8 cellular contexts compared by ENCODE assay signal in the genomic region with DNA sequence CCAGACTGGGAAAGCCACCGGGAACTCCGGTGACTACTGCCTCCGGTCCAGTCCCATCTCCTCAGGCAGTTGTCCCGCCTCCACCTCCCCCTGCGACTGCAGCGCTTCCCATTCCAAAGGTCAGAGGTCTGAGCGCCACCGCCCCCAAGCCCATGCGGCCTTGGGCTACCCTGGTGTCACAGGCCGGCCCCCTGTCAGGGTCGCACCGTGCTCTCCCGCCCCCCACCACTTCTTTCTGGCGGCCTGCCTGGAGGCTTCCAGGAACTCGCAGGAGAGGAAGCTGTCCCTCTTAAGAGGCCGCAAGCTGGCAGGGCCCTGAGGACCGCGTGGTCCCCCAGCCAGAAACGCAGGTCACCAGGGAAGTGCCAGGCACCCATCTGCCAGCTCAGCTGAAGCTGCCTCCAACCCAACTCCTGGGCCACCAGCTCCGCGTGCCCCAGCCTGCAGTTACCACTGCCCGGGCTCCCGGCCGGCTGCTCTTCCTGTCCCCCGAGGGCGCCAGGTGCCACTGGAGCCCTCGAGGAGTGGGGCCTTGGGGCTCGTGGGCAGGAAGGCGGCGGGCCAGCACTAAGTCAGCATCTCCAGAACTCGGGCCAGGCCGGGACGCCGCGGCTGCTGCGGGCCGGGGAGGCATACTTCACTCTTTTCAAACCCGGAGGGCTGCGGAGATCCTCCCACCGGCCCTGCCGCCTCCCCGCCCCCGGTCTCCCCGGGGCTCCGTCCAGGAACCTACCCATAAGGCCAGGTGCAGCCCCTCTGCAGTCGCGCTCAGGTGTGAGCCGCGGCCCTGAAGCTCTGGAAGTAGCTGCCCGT.
DNase-seq lines count a peak whose midpoint lies in the region; ATAC-seq and TF ChIP-seq lines count a peak whose summit lies in the region.

No MANE protein-coding gene starts in this region.

- H3K27me3 Mint-ChIP-seq in natural killer cell (ENCODE audit: low read depth in 2 of 2), result no peaks in the 10 kb centered on the region

- peak overlapping the region in 1 of 2 donors; percentile 83 for H3K27ac Mint-ChIP-seq in natural killer cell

- DNase-seq in AG20443 (ENCODE audit: low spot score) (peak; percentile 73), NCI-H146 (lab: John Stamatoyannopoulos, UW) (peak; percentile 72), fibroblast of pulmonary artery (ENCODE audit: low read depth) (no peak), natural killer cell (peak; percentile 45)
- peak; percentile 64 to 71 for DNase-seq in activated T-cell treated with anti-CD3 and anti-CD28 coated beads, Interleukin-2, amount 50 U/mL, for 48 hours

- WGBS in urinary bladder, result 4% methylated on average over 50 of the region's 50 CpGs

- peak overlapping the region; percentile 72 for H3K4me3 Mint-ChIP-seq in natural killer cell

- intact Hi-C loops in natural killer cell (cut with micrococcal nuclease), result no loop called here

- TF ChIP-seq CTCF in fibroblast of pulmonary artery (IDR thresholded peaks at IDR 0.05; ENCODE audit: low read length, missing control alignments) (no peak), natural killer cell (IDR thresholded peaks at IDR 0.05) (no peak)

- peaks cover 3% of the 10 kb centered on the region for H3K4me1 ChIP-seq in urinary bladder (ENCODE audit: insufficient read depth)

- ATAC-seq in GM19043 (IDR thresholded peaks at IDR 0.05; ENCODE audit: low read depth, unreplicated experiment) (peak; percentile 28), natural killer cell (peak; percentile 60 to 70 (median 70)), HG03457 (IDR thresholded peaks at IDR 0.05; ENCODE audit: unreplicated experiment) (no peak)

- no peaks in the 10 kb centered on the region for H3K9me3 Mint-ChIP-seq in natural killer cell

- no peaks in the 10 kb centered on the region for H3K36me3 Mint-ChIP-seq in natural killer cell

- H3K4me3 ChIP-seq in fibroblast of pulmonary artery (replicated peaks; ENCODE audit: low read depth, low read length) (peak overlapping the region; percentile 47), urinary bladder (ENCODE audit: low read depth, low read length) (peak overlapping the region; percentile 71)

- H3K27ac ChIP-seq in urinary bladder (ENCODE audit: low read depth), result no peak overlapping the region

- H3K36me3 ChIP-seq in urinary bladder (ENCODE audit: insufficient read depth), result no peaks in the 10 kb centered on the region

- peaks cover 17 to 41% of the 10 kb centered on the region in 2 donors for H3K4me1 Mint-ChIP-seq in natural killer cell
